25 cellular contexts compared by ENCODE assay signal in genomic region chr12:116398193-116398592, GRCh38.
"Had no signal": no experiment of that assay in that cellular context is flagged by ENCODE, and none has a peak within 500 bp of the region (broad histone marks: within the 10 kb centered on the region; RNA-seq: fewer than 3 reads in every experiment).

No MANE protein-coding gene starts in this region.

- H3K27ac ChIP-seq: neural progenitor cell, ovary, parathyroid adenoma, psoas muscle, right lobe of liver, sigmoid colon, stomach, thoracic aorta, thyroid gland, tibial nerve, upper lobe of left lung, vagina had no signal

- H3K27me3 ChIP-seq: neural progenitor cell, ovary, right lobe of liver, sigmoid colon, stomach, thyroid gland, tibial nerve, upper lobe of left lung, vagina had no signal

- ATAC-seq: natural killer cell; psoas muscle; right cardiac atrium; right lobe of liver; stimulated activated effector memory CD8-positive, alpha-beta T cell treated with anti-CD3 and anti-CD28 coated beads, Interleukin-12 subunit alpha, Interleukin-12 subunit beta, amount 100 ng/mL, for 72 hours; stimulated activated naive B cell treated with anti-CD40 and anti-IgM and Interleukin-4, amounts not matched to agents 10 μg/mL and 1 μg/mL and 100 μg/mL, for 72 hours had no signal

- H3K4me3 ChIP-seq: neural progenitor cell, ovary, psoas muscle, right lobe of liver, sigmoid colon, stomach, thoracic aorta, thyroid gland, tibial nerve, upper lobe of left lung, vagina had no signal

- H3K36me3 ChIP-seq: neural progenitor cell, ovary, right lobe of liver, sigmoid colon, stomach, thoracic aorta, thyroid gland, tibial nerve, upper lobe of left lung, vagina had no signal

- H3K9me3 ChIP-seq: ovary, psoas muscle, right lobe of liver, sigmoid colon, thoracic aorta, thyroid gland, vagina had no signal

- FAIRE-seq: small intestine, urothelium cell line had no signal

- DNase-seq: natural killer cell; occipital lobe; ovary; psoas muscle; right cardiac atrium; right lobe of liver; sigmoid colon; small intestine; stimulated activated CD4-positive, alpha-beta T cell treated with anti-CD3 and anti-CD28 coated beads, Interleukin-15, amount 100 ng/mL, for 24 hours; stimulated activated CD4-positive, alpha-beta T cell treated with anti-CD3 and anti-CD28 coated beads, Interleukin-2, amount 100 ng/mL, for 24 hours; stimulated activated CD4-positive, alpha-beta T cell treated with anti-CD3 and anti-CD28 coated beads, Interleukin-2, amount 100 ng/mL, for 48 hours; stimulated activated CD4-positive, alpha-beta T cell treated with anti-CD3 and anti-CD28 coated beads, Interleukin-4, amount 100 ng/mL, for 24 hours; stimulated activated naive B cell treated with anti-CD40 and anti-IgM and Interleukin-4, amounts not matched to agents 10 μg/mL and 1 μg/mL and 100 μg/mL, for 72 hours; stimulated activated naive CD4-positive, alpha-beta T cell treated with Interleukin-2 at 50 U/mL for 16 hours; stomach; thyroid gland; trophoblast cell; upper lobe of left lung had no signal

- H3K4me1 ChIP-seq: neural progenitor cell, parathyroid adenoma, psoas muscle, right lobe of liver, sigmoid colon, stomach, thyroid gland, tibial nerve, upper lobe of left lung had no signal
